In genomic region chr14:74083784-74084276, GRCh38 we compare ENCODE assay signal across 8 cellular contexts. TPM values are rescaled to one million over a fixed set of nuclear protein-coding genes. Genes with fewer than 3 reads are reported as not detected.
DNase-seq lines count a peak whose midpoint lies in the region; ATAC-seq, FAIRE-seq and TF ChIP-seq lines count a peak whose summit lies in the region.

No MANE protein-coding gene starts in this region.

- ATAC-seq in DND-41 (ENCODE audit: insufficient read depth, low read depth) (no peak), HG02840 (IDR thresholded peaks at IDR 0.05; ENCODE audit: low FRiP score, unreplicated experiment) (peak; percentile 21)
- peak; percentile 1 for ATAC-seq in activated T-helper 17 cell treated with anti-CD3 and anti-CD28 coated beads, Interleukin-2, amount 50 U/mL, for 72 hours (replicated peaks)

- H3K27ac ChIP-seq in DND-41 (ENCODE audit: low read length) (peak overlapping the region; percentile 77), hepatocyte (peak overlapping the region; percentile 77), small intestine (ENCODE audit: low read depth in 1 of 2, low read length in 1 of 2) (peak overlapping the region; percentile 1 to 72)

- no peaks in the 10 kb centered on the region for H3K9me3 Mint-ChIP-seq in activated T-helper 17 cell treated with anti-CD3 and anti-CD28 coated beads, Interleukin-2, amount 50 U/mL, for 72 hours

- H2AFZ ChIP-seq in DND-41 (ENCODE audit: low read depth, low read length) (peak overlapping the region; percentile 96), hepatocyte (peak overlapping the region; percentile 3)

- no peaks in the 10 kb centered on the region; the same call in 1 of the 2 replicates for H4K20me1 ChIP-seq in DND-41 (ENCODE audit: insufficient read depth, low read length)
- H4K20me1 ChIP-seq in hepatocyte (ENCODE audit: insufficient read depth, poor library complexity, severe bottlenecking) = no peaks in the 10 kb centered on the region

- peaks cover 19% of the 10 kb centered on the region for H3K36me3 Mint-ChIP-seq in activated T-helper 17 cell treated with anti-CD3 and anti-CD28 coated beads, Interleukin-2, amount 50 U/mL, for 72 hours (ENCODE audit: low read depth)

- no peaks in the 10 kb centered on the region for H3K9me2 ChIP-seq in hepatocyte (replicated peaks; ENCODE audit: insufficient read depth)

- H3K4me1 ChIP-seq in DND-41 (ENCODE audit: insufficient read depth, low read length) = peaks cover 29% of the 10 kb centered on the region
- H3K4me1 ChIP-seq in hepatocyte (ENCODE audit: insufficient read depth) = peaks cover 9% of the 10 kb centered on the region
- peaks cover 2 to 4% of the 10 kb centered on the region in 2 donors for H3K4me1 ChIP-seq in small intestine (ENCODE audit: control insufficient read depth in 2 of 2, insufficient read depth in 1 of 2, low read depth in 1 of 2, low read length in 1 of 2)

- H3K4me1 Mint-ChIP-seq in activated T-helper 17 cell treated with anti-CD3 and anti-CD28 coated beads, Interleukin-2, amount 50 U/mL, for 72 hours = peaks cover 20% of the 10 kb centered on the region

- H3K79me2 ChIP-seq in DND-41 (ENCODE audit: insufficient read depth, low read length) (peaks cover 48% of the 10 kb centered on the region), hepatocyte (peaks cover 40% of the 10 kb centered on the region)

- 3% methylated on average over 15 of the region's 15 CpGs for WGBS in hepatocyte (ENCODE audit: low lambda C conversion rate, missing lambda C conversion rate)
- WGBS in small intestine, 3 donors = 0 to 2% (median 1%) methylated on average over 11 to 15 of the region's 15 CpGs

- H3K4me3 ChIP-seq in DND-41 (ENCODE audit: low read depth in 1 of 2, low read length in 2 of 2) (peak overlapping the region; percentile 88 to 98), hepatocyte (peak overlapping the region; percentile 9), small intestine (ENCODE audit: low read depth in 1 of 2, low read length in 2 of 2) (peak overlapping the region; percentile 49 to 56)

- TF ChIP-seq CTCF in DND-41 (IDR thresholded peaks at IDR 0.05; ENCODE audit: borderline replicate concordance, extremely low read depth, low read length, poor library complexity, severe bottlenecking) (no peak), hepatocyte (IDR thresholded peaks at IDR 0.05; ENCODE audit: poor library complexity) (no peak), D721Med (IDR thresholded peaks at IDR 0.05; ENCODE audit: insufficient read depth, missing control alignments) (no peak)

- peak overlapping the region; percentile 98 for H3K4me3 Mint-ChIP-seq in activated T-helper 17 cell treated with anti-CD3 and anti-CD28 coated beads, Interleukin-2, amount 50 U/mL, for 72 hours

- peak overlapping the region; percentile 80 for H3K9ac ChIP-seq in DND-41 (ENCODE audit: low read depth, low read length)

- H3K36me3 ChIP-seq in DND-41 (ENCODE audit: insufficient read depth, low read length) (no peaks in the 10 kb centered on the region; the same call in 1 of the 2 replicates), hepatocyte (replicated peaks; ENCODE audit: insufficient read depth, low read depth) (no peaks in the 10 kb centered on the region), small intestine (ENCODE audit: control insufficient read depth in 2 of 2, insufficient read depth in 2 of 2, low read length in 2 of 2) (no peaks in the 10 kb centered on the region)

- peak overlapping the region; percentile 100 for H3K4me2 ChIP-seq in DND-41 (ENCODE audit: insufficient read depth, low read length)
- H3K4me2 ChIP-seq in hepatocyte = peak overlapping the region; percentile 89

- no peak for FAIRE-seq in small intestine (lab: Jason Lieb, UNC)
- no peak for FAIRE-seq in D721Med (lab: Jason Lieb, UNC)

- H3K27me3 ChIP-seq in DND-41 (ENCODE audit: insufficient read depth, low read length, poor library complexity) (no peaks in the 10 kb centered on the region), hepatocyte (no peaks in the 10 kb centered on the region), small intestine (ENCODE audit: control insufficient read depth in 2 of 2, insufficient read depth in 2 of 2, low read length in 2 of 2) (no peaks in the 10 kb centered on the region)

- no peaks in the 10 kb centered on the region for H3K9me3 ChIP-seq in DND-41 (ENCODE audit: insufficient read depth, low read length, severe bottlenecking)
- no peaks in the 10 kb centered on the region for H3K9me3 ChIP-seq in hepatocyte (ENCODE audit: low read depth)
- no peaks in the 10 kb centered on the region for H3K9me3 ChIP-seq in small intestine (ENCODE audit: control insufficient read depth, low read depth)

- no peaks in the 10 kb centered on the region for H3K27me3 Mint-ChIP-seq in activated T-helper 17 cell treated with anti-CD3 and anti-CD28 coated beads, Interleukin-2, amount 50 U/mL, for 72 hours

- peak overlapping the region; percentile 99 for H3K27ac Mint-ChIP-seq in activated T-helper 17 cell treated with anti-CD3 and anti-CD28 coated beads, Interleukin-2, amount 50 U/mL, for 72 hours

- no peak for DNase-seq in DND-41
- peak; percentile 50 for DNase-seq in hepatocyte (ENCODE audit: low spot score)
- DNase-seq in small intestine = peak; percentile 16
- no peak for DNase-seq in D721Med (ENCODE audit: insufficient read length, low spot score)
- no peak for DNase-seq in AML-193 (lab: John Stamatoyannopoulos, UW)
- no peak for DNase-seq in 8988T

RNA-seq across cellular contexts. Expression of gene ALDH6A1, which starts 0.4 kb away (rescaled TPM):
- 10 to 100 TPM; 12.3 to 27.2 TPM for total RNA-seq in activated T-helper 17 cell treated with anti-CD3 and anti-CD28 coated beads, Interleukin-2, amount 50 U/mL, for 72 hours
- 72.9 and 83.8 TPM in 2 replicates for total RNA-seq in hepatocyte
- polyA plus RNA-seq in hepatocyte (66.5 and 76.8 TPM in 2 replicates), small intestine (10 to 100 TPM; 15.8 to 56.4 (median 20.8) TPM)

RNA-seq across cellular contexts. Expression of gene LIN52, which starts 0.9 kb away (rescaled TPM):
- total RNA-seq in activated T-helper 17 cell treated with anti-CD3 and anti-CD28 coated beads, Interleukin-2, amount 50 U/mL, for 72 hours = 10 to 100 TPM; 15.4 to 19.7 TPM
- 14.3 and 14.4 TPM in 2 replicates for total RNA-seq in hepatocyte
- polyA plus RNA-seq in hepatocyte (13.5 and 13.7 TPM in 2 replicates), small intestine (10 to 100 TPM in 2 of 3 donors, 1 to 10 TPM in 1; 6.1 to 22.1 (median 11.3) TPM)

Comparison
In these comparisons a context has a peak if more than half of its experiments do, and no peak if none do; other contexts are left out.
1. DNase-seq: peak in hepatocyte (single experiment) and small intestine (single experiment); none in DND-41 (single experiment), D721Med (single experiment), AML-193 (0 of 2) and 8988T (single experiment).
2. H3K4me3 ChIP-seq: peak in every context shown above with its lines; median percentile 93 in DND-41; 52 in small intestine; 9 in hepatocyte.
3. Peak in every context shown above with its lines, with median percentiles within 50 percentile points of each other: H3K27ac ChIP-seq.